Comparison of ENCODE assay signal across 24 cellular contexts in genomic region chr1:165536016-165536415, GRCh38. TPM values are rescaled to one million over a fixed set of nuclear protein-coding genes. Genes with fewer than 3 reads are reported as not detected.
DNase-seq lines count a peak whose midpoint lies in the region; ATAC-seq, FAIRE-seq and TF ChIP-seq lines count a peak whose summit lies in the region.
"Had no signal": no experiment of that assay in that cellular context is flagged by ENCODE, and none has a peak within 500 bp of the region (broad histone marks: within the 10 kb centered on the region; RNA-seq: fewer than 3 reads in every experiment).

No MANE protein-coding gene starts in this region.

- H3K27me3 Mint-ChIP-seq in stimulated activated naive B cell treated with anti-CD40 and anti-IgM and Interleukin-4, amounts not matched to agents 10 μg/mL and 1 μg/mL and 100 μg/mL, for 72 hours, result peaks cover 39 to 44% of the 10 kb centered on the region in 2 donors
- peaks cover 46% of the 10 kb centered on the region for H3K27me3 Mint-ChIP-seq in stimulated activated naive CD8-positive, alpha-beta T cell treated with anti-CD3 and anti-CD28 coated beads, Interleukin-15, amount 100 ng/mL, for 72 hours

- peaks cover 0 to 7% (median 2%) of the 10 kb centered on the region in 4 donors for H3K4me1 ChIP-seq in esophagus muscularis mucosa
- H3K4me1 ChIP-seq: BE2C, BLaER1 had no signal

- H3K4me1 Mint-ChIP-seq in stimulated activated naive B cell treated with anti-CD40 and anti-IgM and Interleukin-4, amounts not matched to agents 10 μg/mL and 1 μg/mL and 100 μg/mL, for 72 hours, result peaks cover 0 to 2% of the 10 kb centered on the region in 2 donors
- peaks cover 7% of the 10 kb centered on the region for H3K4me1 Mint-ChIP-seq in stimulated activated naive CD8-positive, alpha-beta T cell treated with anti-CD3 and anti-CD28 coated beads, Interleukin-15, amount 100 ng/mL, for 72 hours
- H3K4me1 Mint-ChIP-seq: CD4-positive, alpha-beta memory T cell; CD4-positive, CD25-positive, alpha-beta regulatory T cell; CD8-positive, alpha-beta memory T cell had no signal

- no peaks in the 10 kb centered on the region for H3K36me3 Mint-ChIP-seq in stimulated activated naive B cell treated with anti-CD40 and anti-IgM and Interleukin-4, amounts not matched to agents 10 μg/mL and 1 μg/mL and 100 μg/mL, for 72 hours
- H3K36me3 Mint-ChIP-seq: CD14-positive monocyte; CD4-positive, alpha-beta memory T cell; CD4-positive, CD25-positive, alpha-beta regulatory T cell; CD8-positive, alpha-beta memory T cell had no signal

- no peak overlapping the region for H3K27ac ChIP-seq in esophagus muscularis mucosa (replicated peaks in 1 of 4)
- H3K27ac ChIP-seq: 22Rv1, A549, BLaER1 had no signal

- H3K9me3 Mint-ChIP-seq in stimulated activated naive B cell treated with anti-CD40 and anti-IgM and Interleukin-4, amounts not matched to agents 10 μg/mL and 1 μg/mL and 100 μg/mL, for 72 hours, result no peaks in the 10 kb centered on the region
- no peaks in the 10 kb centered on the region for H3K9me3 Mint-ChIP-seq in stimulated activated naive CD8-positive, alpha-beta T cell treated with anti-CD3 and anti-CD28 coated beads, Interleukin-15, amount 100 ng/mL, for 72 hours
- H3K9me3 Mint-ChIP-seq: CD4-positive, CD25-positive, alpha-beta regulatory T cell; CD8-positive, alpha-beta memory T cell had no signal

- no peak for DNase-seq in D721Med (ENCODE audit: insufficient read length, low spot score)
- peak; percentile 77 for DNase-seq in esophagus muscularis mucosa (ENCODE audit: extremely low spot score)
- no peak for DNase-seq in stimulated activated naive B cell treated with anti-CD40 and anti-IgM and Interleukin-4, amounts not matched to agents 10 μg/mL and 1 μg/mL and 100 μg/mL, for 72 hours
- DNase-seq in stimulated activated naive CD8-positive, alpha-beta T cell treated with anti-CD3 and anti-CD28 coated beads, Interleukin-15, amount 100 ng/mL, for 72 hours, result peak in 1 of 2 donors; percentile 10
- no peak for DNase-seq in NCI-H2081 treated with DMSO at 0.1 percent for 48 hours (lab: John Stamatoyannopoulos, UW)
- no peak for DNase-seq in NCI-H226
- DNase-seq in GM19239 (ENCODE audit: insufficient read length, low spot score), result no peak
- no peak for DNase-seq in Ammon's horn (ENCODE audit: low spot score)
- DNase-seq: AML-193; BE2C; C1 segment of cervical spinal cord; CD4-positive, alpha-beta memory T cell; CD4-positive, CD25-positive, alpha-beta regulatory T cell; CD8-positive, alpha-beta memory T cell; COR-L47; DMS79 treated with DMSO at 0.1 percent for 48 hours; GF-D8 had no signal

- no peak overlapping the region for H3K4me3 ChIP-seq in esophagus muscularis mucosa
- H3K4me3 ChIP-seq: A549, BLaER1 had no signal

- WGBS in esophagus muscularis mucosa, result 75% methylated on average over 3 of the region's 3 CpGs

- H3K36me3 ChIP-seq in esophagus muscularis mucosa, result no peaks in the 10 kb centered on the region
- H3K36me3 ChIP-seq: BE2C, BLaER1 had no signal

- no peaks in the 10 kb centered on the region for H3K27me3 ChIP-seq in esophagus muscularis mucosa
- H3K27me3 ChIP-seq: BLaER1 had no signal

- no peak for TF ChIP-seq EP300 in esophagus muscularis mucosa (IDR thresholded peaks at IDR 0.05)

- intact Hi-C loops in esophagus muscularis mucosa (cut with DNase I), result no loop called here

- no peaks in the 10 kb centered on the region for H3K9me3 ChIP-seq in esophagus muscularis mucosa
- H3K9me3 ChIP-seq: A549, BE2C, BLaER1 had no signal

- no peak overlapping the region for H3K27ac Mint-ChIP-seq in stimulated activated naive B cell treated with anti-CD40 and anti-IgM and Interleukin-4, amounts not matched to agents 10 μg/mL and 1 μg/mL and 100 μg/mL, for 72 hours
- no peak overlapping the region for H3K27ac Mint-ChIP-seq in stimulated activated naive CD8-positive, alpha-beta T cell treated with anti-CD3 and anti-CD28 coated beads, Interleukin-15, amount 100 ng/mL, for 72 hours
- H3K27ac Mint-ChIP-seq: CD4-positive, alpha-beta memory T cell; CD4-positive, CD25-positive, alpha-beta regulatory T cell; CD8-positive, alpha-beta memory T cell had no signal

- TF ChIP-seq POLR2A in esophagus muscularis mucosa (IDR thresholded peaks at IDR 0.05; ENCODE audit: low read depth), result no peak

- no peak for TF ChIP-seq CTCF in D721Med (IDR thresholded peaks at IDR 0.05; ENCODE audit: insufficient read depth, missing control alignments)
- TF ChIP-seq CTCF in esophagus muscularis mucosa (IDR thresholded peaks at IDR 0.05), result no peak

- peak; percentile 85 for FAIRE-seq in D721Med (lab: Jason Lieb, UNC)
- FAIRE-seq in GM19239 (lab: Jason Lieb, UNC), result no peak
- FAIRE-seq: A549, G401.6, GM12891 had no signal

- no peak overlapping the region for H3K4me3 Mint-ChIP-seq in stimulated activated naive B cell treated with anti-CD40 and anti-IgM and Interleukin-4, amounts not matched to agents 10 μg/mL and 1 μg/mL and 100 μg/mL, for 72 hours
- no peak overlapping the region for H3K4me3 Mint-ChIP-seq in stimulated activated naive CD8-positive, alpha-beta T cell treated with anti-CD3 and anti-CD28 coated beads, Interleukin-15, amount 100 ng/mL, for 72 hours
- H3K4me3 Mint-ChIP-seq: CD4-positive, alpha-beta memory T cell; CD4-positive, CD25-positive, alpha-beta regulatory T cell; CD8-positive, alpha-beta memory T cell had no signal

- peak; percentile 64 to 70 for ATAC-seq in stimulated activated naive B cell treated with anti-CD40 and anti-IgM and Interleukin-4, amounts not matched to agents 10 μg/mL and 1 μg/mL and 100 μg/mL, for 72 hours (replicated peaks)
- peak; percentile 76 for ATAC-seq in stimulated activated naive CD8-positive, alpha-beta T cell treated with anti-CD3 and anti-CD28 coated beads, Interleukin-15, amount 100 ng/mL, for 72 hours
- ATAC-seq: A549 had no signal

RNA-seq across cellular contexts. Expression of gene LRRC52, which starts 7.8 kb away (rescaled TPM):
- under 1 TPM in 1 of 4 donors, not detected in 3; 0.17 TPM for total RNA-seq in esophagus muscularis mucosa
- total RNA-seq: A172; CD4-positive, alpha-beta memory T cell; CD4-positive, CD25-positive, alpha-beta regulatory T cell; CD8-positive, alpha-beta memory T cell had no signal
